In the genomic region with DNA sequence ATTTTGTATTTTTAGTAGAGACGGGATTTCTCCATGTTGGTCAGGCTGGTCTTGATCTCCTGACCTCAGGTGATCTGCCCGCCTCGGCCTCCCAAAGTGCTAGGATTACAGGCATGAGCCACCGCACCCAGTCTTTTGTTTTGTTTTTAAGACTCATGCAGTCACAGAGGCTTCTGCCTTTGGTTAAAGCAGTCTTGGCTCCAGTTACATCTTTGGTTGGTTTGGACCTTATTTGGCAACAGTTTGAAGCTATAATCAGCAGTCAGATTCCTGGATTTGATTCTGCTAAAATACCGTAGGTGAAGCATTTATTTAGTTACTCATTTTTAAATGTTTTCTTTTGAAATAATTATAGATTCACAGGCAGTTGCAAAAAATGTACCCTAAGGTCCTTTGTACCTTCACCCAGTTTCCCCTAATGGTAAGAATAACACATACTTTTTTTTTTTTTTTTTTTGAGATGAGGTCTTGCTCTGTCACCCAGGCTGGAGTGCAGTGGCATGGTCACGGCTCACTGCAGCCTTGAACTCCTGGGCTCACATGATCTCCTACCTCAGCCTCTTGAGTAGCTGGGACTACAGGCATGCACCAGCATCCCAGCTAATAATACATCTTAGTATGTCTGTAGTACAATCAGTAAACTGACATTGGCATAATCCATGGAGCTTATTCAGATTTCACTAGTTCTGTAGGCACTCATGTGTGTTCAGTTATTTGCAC, we compare ENCODE assay signal across 22 cellular contexts. TPM values are rescaled to one million over a fixed set of nuclear protein-coding genes. Genes with fewer than 3 reads are reported as not detected.
DNase-seq lines count a peak whose midpoint lies in the region; ATAC-seq and TF ChIP-seq lines count a peak whose summit lies in the region.
"Had no signal": no experiment of that assay in that cellular context is flagged by ENCODE, and none has a peak within 500 bp of the region (broad histone marks: within the 10 kb centered on the region; RNA-seq: fewer than 3 reads in every experiment).

No MANE protein-coding gene starts in this region.

- H2AFZ ChIP-seq in PC-3 (ENCODE audit: low read length): no peak overlapping the region
- H2AFZ ChIP-seq in PC-9: no peak overlapping the region

- TF ChIP-seq CTCF in gastroesophageal sphincter (IDR thresholded peaks at IDR 0.05) (no peak), stomach (IDR thresholded peaks at IDR 0.05) (no peak), PC-3 (conservative IDR thresholded peaks at IDR 0.05; ENCODE audit: low read depth, low read length) (no peak), PC-9 (conservative IDR thresholded peaks at IDR 0.05) (no peak)

- peaks cover 0 to 63% of the 10 kb centered on the region in 2 donors for H3K36me3 ChIP-seq in gastroesophageal sphincter
- H3K36me3 ChIP-seq in stomach: peaks cover 43 to 63% (median 60%) of the 10 kb centered on the region in 4 donors
- no peaks in the 10 kb centered on the region for H3K36me3 ChIP-seq in PC-3 (ENCODE audit: low read depth, low read length)
- no peaks in the 10 kb centered on the region for H3K36me3 ChIP-seq in PC-9 (ENCODE audit: low read depth)

- no TSS peak for BruUV-seq in PC-3 (replicated peaks; lab: Mats Ljungman, UMichigan)
- no TSS peak for BruUV-seq in PC-9 (replicated peaks; lab: Mats Ljungman, UMichigan)

- no peak overlapping the region for H3K4me3 Mint-ChIP-seq in activated T-helper 17 cell treated with anti-CD3 and anti-CD28 coated beads, Interleukin-2, amount 50 U/mL, for 72 hours
- H3K4me3 Mint-ChIP-seq in activated T-cell treated with anti-CD3 and anti-CD28 coated beads, Interleukin-2, amount 50 U/mL, for 72 hours: no peak overlapping the region
- H3K4me3 Mint-ChIP-seq: activated CD4-positive, alpha-beta T cell treated with anti-CD3 and anti-CD28 coated beads, Interleukin-2, amount 10 ng/mL, durations not matched to agents 7 days and 5 days; brain; dendritic cell treated with granulocyte-macrophage colony-stimulating factor and Interleukin-4, amounts not matched to agents 40 ng/mL and 50 ng/mL, for 4 days had no signal

- no peaks in the 10 kb centered on the region for H3K27me3 Mint-ChIP-seq in activated T-helper 17 cell treated with anti-CD3 and anti-CD28 coated beads, Interleukin-2, amount 50 U/mL, for 72 hours
- H3K27me3 Mint-ChIP-seq in activated T-cell treated with anti-CD3 and anti-CD28 coated beads, Interleukin-2, amount 50 U/mL, for 72 hours (ENCODE audit: low read depth): no peaks in the 10 kb centered on the region
- H3K27me3 Mint-ChIP-seq: activated CD4-positive, alpha-beta T cell treated with anti-CD3 and anti-CD28 coated beads, Interleukin-2, amount 10 ng/mL, durations not matched to agents 7 days and 5 days; brain; dendritic cell treated with granulocyte-macrophage colony-stimulating factor and Interleukin-4, amounts not matched to agents 40 ng/mL and 50 ng/mL, for 4 days had no signal

- H3K4me3 ChIP-seq in gastroesophageal sphincter: no peak overlapping the region
- H3K4me3 ChIP-seq in stomach: no peak overlapping the region
- no peak overlapping the region for H3K4me3 ChIP-seq in PC-3 (ENCODE audit: low read length)
- H3K4me3 ChIP-seq in PC-9: no peak overlapping the region
- H3K4me3 ChIP-seq: gastrocnemius medialis, psoas muscle, spleen had no signal

- H3K27me3 ChIP-seq in gastroesophageal sphincter (no peaks in the 10 kb centered on the region), stomach (no peaks in the 10 kb centered on the region), PC-3 (ENCODE audit: low read length) (no peaks in the 10 kb centered on the region), PC-9 (ENCODE audit: insufficient read depth, low read depth) (no peaks in the 10 kb centered on the region)
- H3K27me3 ChIP-seq: gastrocnemius medialis, spleen had no signal

- H3K9me3 Mint-ChIP-seq in activated T-helper 17 cell treated with anti-CD3 and anti-CD28 coated beads, Interleukin-2, amount 50 U/mL, for 72 hours: no peaks in the 10 kb centered on the region
- no peaks in the 10 kb centered on the region for H3K9me3 Mint-ChIP-seq in activated T-cell treated with anti-CD3 and anti-CD28 coated beads, Interleukin-2, amount 50 U/mL, for 72 hours
- H3K9me3 Mint-ChIP-seq: activated CD4-positive, alpha-beta T cell treated with anti-CD3 and anti-CD28 coated beads, Interleukin-2, amount 10 ng/mL, durations not matched to agents 7 days and 5 days; brain; dendritic cell treated with granulocyte-macrophage colony-stimulating factor and Interleukin-4, amounts not matched to agents 40 ng/mL and 50 ng/mL, for 4 days had no signal

- H3K79me2 ChIP-seq in PC-3 (ENCODE audit: low read length) (no peaks in the 10 kb centered on the region), PC-9 (ENCODE audit: low read depth) (no peaks in the 10 kb centered on the region)

- H3K9ac ChIP-seq in PC-3 (ENCODE audit: low read length): no peak overlapping the region

- H3K27ac ChIP-seq in gastroesophageal sphincter (peak overlapping the region; percentile 68 to 84 (median 78)), stomach (peak overlapping the region in 3 of 5 donors; percentile 47 to 71 (median 66)), PC-3 (ENCODE audit: low read length) (no peak overlapping the region), PC-9 (no peak overlapping the region)
- H3K27ac ChIP-seq: gastrocnemius medialis, psoas muscle, spleen had no signal

- CTCF ChIA-PET in PC-3 (lab: Charles Lee) (no interaction called here), PC-9 (lab: Charles Lee) (no interaction called here)

- H3K9me2 ChIP-seq in PC-3 (replicated peaks; ENCODE audit: low read length) (no peaks in the 10 kb centered on the region), PC-9 (ENCODE audit: insufficient read depth) (no peaks in the 10 kb centered on the region)

- H3K4me1 ChIP-seq in gastroesophageal sphincter: peaks cover 0 to 62% (median 4%) of the 10 kb centered on the region in 3 donors
- peaks cover 0 to 41% (median 4%) of the 10 kb centered on the region in 4 donors for H3K4me1 ChIP-seq in stomach
- no peaks in the 10 kb centered on the region for H3K4me1 ChIP-seq in PC-3 (ENCODE audit: insufficient read depth, low read length)
- peaks cover 24% of the 10 kb centered on the region for H3K4me1 ChIP-seq in PC-9 (replicated peaks; ENCODE audit: insufficient read depth)
- H3K4me1 ChIP-seq: gastrocnemius medialis, psoas muscle had no signal

- no peak for ATAC-seq in activated T-helper 17 cell treated with anti-CD3 and anti-CD28 coated beads, Interleukin-2, amount 50 U/mL, for 72 hours (replicated peaks)
- peak; percentile 51 for ATAC-seq in gastroesophageal sphincter
- no peak for ATAC-seq in PC-3
- ATAC-seq in activated T-cell treated with anti-CD3 and anti-CD28 coated beads, Interleukin-2, amount 50 U/mL, for 72 hours (replicated peaks in 1 of 2): no peak
- ATAC-seq in HG03432 (IDR thresholded peaks at IDR 0.05; ENCODE audit: unreplicated experiment): no peak
- ATAC-seq: gastrocnemius medialis, left colon, psoas muscle, Right ventricle myocardium inferior had no signal

- intact Hi-C loops in stomach (cut with DNase I; ENCODE audit: low total_unique reads): no loop called here
- intact Hi-C loops in PC-3 (cut with micrococcal nuclease): no loop called here
- intact Hi-C loops in PC-9 (cut with micrococcal nuclease; ENCODE audit: unreplicated experiment): no loop called here

- peaks cover 65% of the 10 kb centered on the region for H3K36me3 Mint-ChIP-seq in activated T-helper 17 cell treated with anti-CD3 and anti-CD28 coated beads, Interleukin-2, amount 50 U/mL, for 72 hours (ENCODE audit: low read depth)
- H3K36me3 Mint-ChIP-seq in activated T-cell treated with anti-CD3 and anti-CD28 coated beads, Interleukin-2, amount 50 U/mL, for 72 hours (ENCODE audit: insufficient read depth in 2 of 2): peaks cover 14 to 25% of the 10 kb centered on the region in 2 donors

- H3K4me1 Mint-ChIP-seq in activated T-helper 17 cell treated with anti-CD3 and anti-CD28 coated beads, Interleukin-2, amount 50 U/mL, for 72 hours: peaks cover 19% of the 10 kb centered on the region
- H3K4me1 Mint-ChIP-seq in activated T-cell treated with anti-CD3 and anti-CD28 coated beads, Interleukin-2, amount 50 U/mL, for 72 hours (ENCODE audit: low read depth): peaks cover 39% of the 10 kb centered on the region
- H3K4me1 Mint-ChIP-seq: brain had no signal

- no peak for TF ChIP-seq POLR2A in gastroesophageal sphincter (IDR thresholded peaks at IDR 0.05)
- no peak for TF ChIP-seq POLR2A in stomach (IDR thresholded peaks at IDR 0.05)

- H3K4me2 ChIP-seq in PC-3 (ENCODE audit: low read length) (no peak overlapping the region), PC-9 (no peak overlapping the region)

- H4K20me1 ChIP-seq in PC-3 (ENCODE audit: low read length) (no peaks in the 10 kb centered on the region), PC-9 (ENCODE audit: insufficient read depth) (no peaks in the 10 kb centered on the region)

- in situ Hi-C loops in Caki2 (cut with HindIII; ENCODE audit: low pct_unique_long_range_greater_than_20kb, low sequenced_read_pairs): no loop called here

- TF ChIP-seq EP300 in gastroesophageal sphincter (IDR thresholded peaks at IDR 0.05): no peak
- no peak for TF ChIP-seq EP300 in stomach (IDR thresholded peaks at IDR 0.05)

- H3K9me3 ChIP-seq in gastroesophageal sphincter (no peaks in the 10 kb centered on the region), stomach (no peaks in the 10 kb centered on the region), PC-3 (ENCODE audit: low read length) (no peaks in the 10 kb centered on the region), PC-9 (ENCODE audit: insufficient read depth, low read depth) (no peaks in the 10 kb centered on the region; the same call in 1 of the 2 replicates)
- H3K9me3 ChIP-seq: gastrocnemius medialis, psoas muscle, spleen had no signal

- H3K27ac Mint-ChIP-seq in activated T-helper 17 cell treated with anti-CD3 and anti-CD28 coated beads, Interleukin-2, amount 50 U/mL, for 72 hours: peak overlapping the region; percentile 17
- H3K27ac Mint-ChIP-seq in activated T-cell treated with anti-CD3 and anti-CD28 coated beads, Interleukin-2, amount 50 U/mL, for 72 hours: no peak overlapping the region
- H3K27ac Mint-ChIP-seq: brain; dendritic cell treated with granulocyte-macrophage colony-stimulating factor and Interleukin-4, amounts not matched to agents 40 ng/mL and 50 ng/mL, for 4 days had no signal

- peak; percentile 95 for DNase-seq in Caki2 (ENCODE audit: low read depth)
- DNase-seq in stomach: no peak
- DNase-seq in PC-3: no peak
- no peak for DNase-seq in activated T-cell treated with anti-CD3 and anti-CD28 coated beads, Interleukin-2, amount 50 U/mL, for 72 hours
- DNase-seq in PC-9: no peak
- DNase-seq: activated CD4-positive, alpha-beta T cell treated with anti-CD3 and anti-CD28 coated beads, Interleukin-2, amount 10 ng/mL, durations not matched to agents 7 days and 5 days; activated naive CD4-positive, alpha-beta T cell treated with Interleukin-2 at 50 U/mL for 16 hours; gastrocnemius medialis; Karpas-422; left colon; midbrain; NCI-H1092; NCI-H2081 treated with DMSO at 0.1 percent for 48 hours; psoas muscle; spleen; SW 1271 had no signal

- POLR2A ChIA-PET in PC-3 (lab: Charles Lee; ENCODE audit: unreplicated experiment): no interaction called here
- POLR2A ChIA-PET in PC-9 (lab: Charles Lee; ENCODE audit: unreplicated experiment): no interaction called here

- H3F3A ChIP-seq in PC-3 (ENCODE audit: low read length, unreplicated experiment) (no peaks in the 10 kb centered on the region), PC-9 (ENCODE audit: insufficient read depth, low read depth) (peaks cover 18% of the 10 kb centered on the region)

- WGBS in gastroesophageal sphincter (ENCODE audit: low coverage in 1 of 2), 2 donors: 22 to 56% methylated on average over 2 to 3 of the region's 6 CpGs
- 70 to 84% (median 80%) methylated on average over 6 of the region's 6 CpGs for WGBS in stomach, 5 donors

RNA-seq across cellular contexts. Expression of gene USP20, which starts 15.7 kb away (rescaled TPM):
- total RNA-seq in Caki2 (2014; rRNA removed; shearing (Covaris generic); ENCODE audit: low replicate concordance): 13.5 and 26.4 TPM in 2 replicates
- 10 to 100 TPM; 50.1 to 52.5 TPM for total RNA-seq in activated T-helper 17 cell treated with anti-CD3 and anti-CD28 coated beads, Interleukin-2, amount 50 U/mL, for 72 hours
- 10 to 100 TPM; 25.9 to 56.8 (median 33.4) TPM for total RNA-seq in gastroesophageal sphincter
- 10 to 100 TPM in 3 of 5 donors, 1 to 10 TPM in 2; 7.3 to 52.1 (median 16.9) TPM for total RNA-seq in stomach
- polyA plus RNA-seq in stomach: 10 to 100 TPM; 15.9 to 32.4 (median 17.3) TPM
- 15.0 and 16.2 TPM in 2 replicates for total RNA-seq in PC-3 (2014; rRNA removed)
- 10 to 100 TPM; 74.4 to 77.9 TPM for total RNA-seq in activated T-cell treated with anti-CD3 and anti-CD28 coated beads, Interleukin-2, amount 50 U/mL, for 72 hours
- 22.1 and 27.8 TPM in 2 replicates for total RNA-seq in PC-9 (2021)

RNA-seq across cellular contexts. Expression of gene C9orf78, which starts 15.9 kb away (rescaled TPM):
- 34.7 and 37.9 TPM in 2 replicates for total RNA-seq in Caki2 (2014; rRNA removed; shearing (Covaris generic); ENCODE audit: low replicate concordance)
- 10 to 100 TPM; 23.4 to 73.3 TPM for total RNA-seq in activated T-helper 17 cell treated with anti-CD3 and anti-CD28 coated beads, Interleukin-2, amount 50 U/mL, for 72 hours
- total RNA-seq in gastroesophageal sphincter (100 to 1,000 TPM in 2 of 4 donors, 10 to 100 TPM in 2; 59.9 to 113 (median 85.0) TPM), stomach (10 to 100 TPM; 18.7 to 62.0 (median 31.7) TPM), PC-3 (2014; rRNA removed) (42.4 and 57.4 TPM in 2 replicates), PC-9 (2021) (39.2 and 51.7 TPM in 2 replicates)
- 10 to 100 TPM; 54.5 to 67.5 (median 55.3) TPM for polyA plus RNA-seq in stomach
- total RNA-seq in activated T-cell treated with anti-CD3 and anti-CD28 coated beads, Interleukin-2, amount 50 U/mL, for 72 hours: 10 to 100 TPM; 44.6 to 51.7 TPM

RNA-seq across cellular contexts. Expression of gene TOR1A, which starts 27.0 kb away (rescaled TPM):
- total RNA-seq in Caki2 (2014; rRNA removed; shearing (Covaris generic); ENCODE audit: low replicate concordance): 31.2 and 38.7 TPM in 2 replicates
- 10 to 100 TPM; 27.3 to 51.7 TPM for total RNA-seq in activated T-helper 17 cell treated with anti-CD3 and anti-CD28 coated beads, Interleukin-2, amount 50 U/mL, for 72 hours
- total RNA-seq in gastroesophageal sphincter (10 to 100 TPM; 33.9 to 45.9 (median 38.2) TPM), stomach (10 to 100 TPM in 4 of 5 donors, 1 to 10 TPM in 1; 6.4 to 77.6 (median 28.1) TPM), PC-3 (2014; rRNA removed) (28.2 and 29.8 TPM in 2 replicates), PC-9 (2021) (33.8 and 43.5 TPM in 2 replicates)
- polyA plus RNA-seq in stomach: 10 to 100 TPM; 13.9 to 18.3 (median 16.6) TPM
- 10 to 100 TPM; 47.0 to 49.3 TPM for total RNA-seq in activated T-cell treated with anti-CD3 and anti-CD28 coated beads, Interleukin-2, amount 50 U/mL, for 72 hours

RNA-seq across cellular contexts. Expression of gene TOR1B, which starts 48.0 kb away (rescaled TPM):
- 19.3 and 63.0 TPM in 2 replicates for total RNA-seq in Caki2 (2014; rRNA removed; shearing (Covaris generic); ENCODE audit: low replicate concordance)
- 10 to 100 TPM; 22.0 to 26.6 TPM for total RNA-seq in activated T-helper 17 cell treated with anti-CD3 and anti-CD28 coated beads, Interleukin-2, amount 50 U/mL, for 72 hours
- 10 to 100 TPM; 17.5 to 55.4 (median 33.8) TPM for total RNA-seq in gastroesophageal sphincter
- 100 to 1,000 TPM in 1 of 5 donors, 10 to 100 TPM in 3, 1 to 10 TPM in 1; 6.7 to 151 (median 30.7) TPM for total RNA-seq in stomach
- polyA plus RNA-seq in stomach: 10 to 100 TPM in 2 of 3 donors, 1 to 10 TPM in 1; 4.7 to 13.0 (median 11.1) TPM
- total RNA-seq in PC-3 (2014; rRNA removed): 11.0 and 12.8 TPM in 2 replicates
- total RNA-seq in activated T-cell treated with anti-CD3 and anti-CD28 coated beads, Interleukin-2, amount 50 U/mL, for 72 hours: 10 to 100 TPM; 19.9 to 32.0 TPM
- 26.5 and 30.5 TPM in 2 replicates for total RNA-seq in PC-9 (2021)

Comparison
In these comparisons a context has a peak if more than half of its experiments do, and no peak if none do; other contexts are left out.
1. H3K27ac ChIP-seq: peak in gastroesophageal sphincter (4 of 4) and stomach (3 of 5); none in PC-3 (single experiment) and PC-9 (single experiment).